In genomic region chr10:123888751-123889150, GRCh38 we compare ENCODE assay signal across 16 cellular contexts. TPM values are rescaled to one million over a fixed set of nuclear protein-coding genes. Genes with fewer than 3 reads are reported as not detected.
DNase-seq lines count a peak whose midpoint lies in the region; ATAC-seq and TF ChIP-seq lines count a peak whose summit lies in the region.
"Had no signal": no experiment of that assay in that cellular context is flagged by ENCODE, and none has a peak within 500 bp of the region (broad histone marks: within the 10 kb centered on the region; RNA-seq: fewer than 3 reads in every experiment).

No MANE protein-coding gene starts in this region.

- H3K79me2 ChIP-seq in osteoblast (ENCODE audit: insufficient read depth, low read length), result no peaks in the 10 kb centered on the region

- no peak for ATAC-seq in thoracic aorta (ENCODE audit: insufficient number of reproducible peaks, low FRiP score, low read depth)
- ATAC-seq in HG03196 (IDR thresholded peaks at IDR 0.05; ENCODE audit: unreplicated experiment), result no peak

- no peak overlapping the region for H2AFZ ChIP-seq in osteoblast (ENCODE audit: low read length)

- no peaks in the 10 kb centered on the region for H3K36me3 ChIP-seq in osteoblast (ENCODE audit: insufficient read depth, low read length)
- H3K36me3 ChIP-seq in thoracic aorta, result no peaks in the 10 kb centered on the region

- no peaks in the 10 kb centered on the region for H3K4me1 Mint-ChIP-seq in chondrocyte (ENCODE audit: low read depth)
- H3K4me1 Mint-ChIP-seq: B cell had no signal

- H3K27ac ChIP-seq in osteoblast (ENCODE audit: low read depth, low read length) (no peak overlapping the region), thoracic aorta (peak overlapping the region; percentile 97 to 99)

- TF ChIP-seq CTCF in chondrocyte (IDR thresholded peaks at IDR 0.05) (no peak), osteoblast (IDR thresholded peaks at IDR 0.05; ENCODE audit: extremely low read depth, low read depth, low read length) (no peak), thoracic aorta (IDR thresholded peaks at IDR 0.05) (no peak)

- no peak overlapping the region for H3K4me3 Mint-ChIP-seq in chondrocyte (ENCODE audit: unreplicated experiment)
- H3K4me3 Mint-ChIP-seq: B cell; CD4-positive, alpha-beta T cell; HFFc6 had no signal

- H4K20me1 ChIP-seq in osteoblast (ENCODE audit: insufficient read depth, low read length), result no peaks in the 10 kb centered on the region

- H3K4me3 ChIP-seq in osteoblast (ENCODE audit: insufficient read depth, low read length) (no peak overlapping the region), thoracic aorta (peak overlapping the region; percentile 90)

- peaks cover 52% of the 10 kb centered on the region for H3K27me3 Mint-ChIP-seq in chondrocyte (ENCODE audit: low read depth)

- H3K27ac Mint-ChIP-seq in chondrocyte (ENCODE audit: unreplicated experiment), result no peak overlapping the region
- H3K27ac Mint-ChIP-seq: B cell; CD4-positive, alpha-beta T cell; HFFc6 had no signal

- H3K9me3 ChIP-seq in osteoblast (ENCODE audit: low read depth, low read length) (no peaks in the 10 kb centered on the region), thoracic aorta (no peaks in the 10 kb centered on the region)

- H3K27me3 ChIP-seq in osteoblast (ENCODE audit: insufficient read depth, low read length) (peaks cover 8% of the 10 kb centered on the region), thoracic aorta (replicated peaks; ENCODE audit: insufficient read depth) (no peaks in the 10 kb centered on the region)

- no peak overlapping the region for H3K4me2 ChIP-seq in osteoblast (ENCODE audit: insufficient read depth, low read length)

- DNase-seq in chondrocyte (ENCODE audit: low spot score) (peak; percentile 62), islet precursor cell (peak; percentile 38), osteoblast (ENCODE audit: insufficient read length, low spot score, missing footprints) (peak; percentile 51), thoracic aorta (ENCODE audit: low spot score) (no peak), NCI-H2081 (lab: John Stamatoyannopoulos, UW) (no peak), 8988T (no peak), hippocampal formation (lab: John Stamatoyannopoulos, UW) (no peak)
- DNase-seq: C1 segment of cervical spinal cord; Calu3; CD4-positive, alpha-beta T cell; DMS 273 treated with DMSO at 0.1 percent for 48 hours; HCEC 1CT; HFFc6 had no signal

- no peaks in the 10 kb centered on the region for H3K9me3 Mint-ChIP-seq in chondrocyte (ENCODE audit: low read depth)
- H3K9me3 Mint-ChIP-seq: CD4-positive, alpha-beta T cell; HFFc6 had no signal

- H3K36me3 Mint-ChIP-seq in chondrocyte (ENCODE audit: low read depth), result no peaks in the 10 kb centered on the region

- H3K4me1 ChIP-seq in osteoblast (ENCODE audit: insufficient read depth, low read length), result no peaks in the 10 kb centered on the region
- H3K4me1 ChIP-seq in thoracic aorta (ENCODE audit: control insufficient read depth in 1 of 2, low read depth in 2 of 2), result peaks cover 42 to 62% of the 10 kb centered on the region in 2 donors

RNA-seq across cellular contexts. Expression of gene CPXM2, which starts 2.9 kb away (rescaled TPM):
- not detected in 3 replicates for total RNA-seq in chondrocyte
- total RNA-seq in osteoblast, result under 0.01 and 0.36 TPM in 2 replicates
- total RNA-seq in thoracic aorta, result 100 to 1,000 TPM; 275 to 348 TPM
- total RNA-seq: B cell; Calu3; CD4-positive, alpha-beta T cell; H4; HFFc6 had no signal

Comparison
In these comparisons a context has a peak if more than half of its experiments do, and no peak if none do; other contexts are left out.
1. DNase-seq: peak in chondrocyte (single experiment), islet precursor cell (single experiment) and osteoblast (single experiment); none in thoracic aorta (single experiment), NCI-H2081 (0 of 2), 8988T (single experiment) and hippocampal formation (0 of 2).
2. RNA of gene CPXM2, which starts 2.9 kb away (total RNA-seq): 275 to 348 TPM in thoracic aorta; under 0.01 to 0.36 TPM in osteoblast and not detected in chondrocyte; every median in the first group is over 100 times any median in the second.